In the genomic region with DNA sequence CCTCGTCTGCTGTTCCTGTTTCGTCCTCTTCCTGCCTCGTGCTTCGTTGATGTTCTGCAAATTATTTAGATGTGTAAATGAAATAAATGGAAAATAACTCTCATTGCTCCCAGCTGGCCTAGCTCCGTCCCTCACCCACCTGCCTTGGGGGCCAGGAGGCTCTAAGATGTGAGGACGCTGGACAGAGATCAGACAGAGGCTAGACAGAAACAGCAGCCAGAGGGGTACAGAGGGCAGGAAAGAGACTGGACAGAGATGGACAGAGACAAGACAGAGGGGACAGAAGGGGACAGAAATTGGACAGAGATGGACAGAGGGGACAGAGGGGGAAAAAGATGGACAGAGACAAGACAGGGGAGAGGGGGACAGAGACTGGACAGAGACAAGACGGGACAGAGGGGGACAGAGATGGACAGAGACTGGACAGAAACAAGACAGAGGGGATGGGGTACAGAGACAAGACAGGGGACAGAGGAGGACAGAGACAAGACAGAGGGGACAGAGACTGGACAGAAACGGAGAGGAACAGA, we compare ENCODE assay signal across 1 cellular context.
A peak's percentile ranks its signal among the peaks of the same experiment; 100 is the strongest.
TF ChIP-seq lines count a peak whose summit lies in the region.

No MANE protein-coding gene starts in this region.

TF ChIP-seq in HepG2, 621 proteins besides CTCF, POLR2A, EP300 and RAD21:
- TF ChIP-seq NONO (IDR thresholded peaks at IDR 0.05) (0 out of 2 replicates have a peak, but pooled peaks have one; percentile 66), NONO (CRISPR knock-in tag; conservative IDR thresholded peaks at IDR 0.05) (no peak), ZNF564 (CRISPR knock-in tag; IDR thresholded peaks at IDR 0.05) (0 out of 2 replicates have a peak, but pooled peaks have one; percentile 17), NFRKB (IDR thresholded peaks at IDR 0.05) (0 out of 2 replicates have a peak, but pooled peaks have one; percentile 7), RAD51 (IDR thresholded peaks at IDR 0.05; ENCODE audit: borderline replicate concordance) (0 out of 2 replicates have a peak, but pooled peaks have one; percentile 23), JUNB (CRISPR knock-in tag; IDR thresholded peaks at IDR 0.05; ENCODE audit: borderline replicate concordance) (0 out of 2 replicates have a peak, but pooled peaks have one; percentile 23), PHF20 (CRISPR knock-in tag; IDR thresholded peaks at IDR 0.05) (0 out of 2 replicates have a peak, but pooled peaks have one; percentile 36), NR2F2 (IDR thresholded peaks at IDR 0.05; ENCODE audit: borderline replicate concordance, low read depth) (no peak)
- TF ChIP-seq, protein P1, sequence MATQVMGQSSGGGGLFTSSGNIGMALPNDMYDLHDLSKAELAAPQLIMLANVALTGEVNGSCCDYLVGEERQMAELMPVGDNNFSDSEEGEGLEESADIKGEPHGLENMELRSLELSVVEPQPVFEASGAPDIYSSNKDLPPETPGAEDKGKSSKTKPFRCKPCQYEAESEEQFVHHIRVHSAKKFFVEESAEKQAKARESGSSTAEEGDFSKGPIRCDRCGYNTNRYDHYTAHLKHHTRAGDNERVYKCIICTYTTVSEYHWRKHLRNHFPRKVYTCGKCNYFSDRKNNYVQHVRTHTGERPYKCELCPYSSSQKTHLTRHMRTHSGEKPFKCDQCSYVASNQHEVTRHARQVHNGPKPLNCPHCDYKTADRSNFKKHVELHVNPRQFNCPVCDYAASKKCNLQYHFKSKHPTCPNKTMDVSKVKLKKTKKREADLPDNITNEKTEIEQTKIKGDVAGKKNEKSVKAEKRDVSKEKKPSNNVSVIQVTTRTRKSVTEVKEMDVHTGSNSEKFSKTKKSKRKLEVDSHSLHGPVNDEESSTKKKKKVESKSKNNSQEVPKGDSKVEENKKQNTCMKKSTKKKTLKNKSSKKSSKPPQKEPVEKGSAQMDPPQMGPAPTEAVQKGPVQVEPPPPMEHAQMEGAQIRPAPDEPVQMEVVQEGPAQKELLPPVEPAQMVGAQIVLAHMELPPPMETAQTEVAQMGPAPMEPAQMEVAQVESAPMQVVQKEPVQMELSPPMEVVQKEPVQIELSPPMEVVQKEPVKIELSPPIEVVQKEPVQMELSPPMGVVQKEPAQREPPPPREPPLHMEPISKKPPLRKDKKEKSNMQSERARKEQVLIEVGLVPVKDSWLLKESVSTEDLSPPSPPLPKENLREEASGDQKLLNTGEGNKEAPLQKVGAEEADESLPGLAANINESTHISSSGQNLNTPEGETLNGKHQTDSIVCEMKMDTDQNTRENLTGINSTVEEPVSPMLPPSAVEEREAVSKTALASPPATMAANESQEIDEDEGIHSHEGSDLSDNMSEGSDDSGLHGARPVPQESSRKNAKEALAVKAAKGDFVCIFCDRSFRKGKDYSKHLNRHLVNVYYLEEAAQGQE (IDR thresholded peaks at IDR 0.05; ENCODE audit: borderline replicate concordance in 1 of 2, low read depth in 1 of 2, low read length in 2 of 2), result peak in 1 of 2 experiments; percentile 76; a peak in 3 of 4 replicates
- TF ChIP-seq, protein P2, sequence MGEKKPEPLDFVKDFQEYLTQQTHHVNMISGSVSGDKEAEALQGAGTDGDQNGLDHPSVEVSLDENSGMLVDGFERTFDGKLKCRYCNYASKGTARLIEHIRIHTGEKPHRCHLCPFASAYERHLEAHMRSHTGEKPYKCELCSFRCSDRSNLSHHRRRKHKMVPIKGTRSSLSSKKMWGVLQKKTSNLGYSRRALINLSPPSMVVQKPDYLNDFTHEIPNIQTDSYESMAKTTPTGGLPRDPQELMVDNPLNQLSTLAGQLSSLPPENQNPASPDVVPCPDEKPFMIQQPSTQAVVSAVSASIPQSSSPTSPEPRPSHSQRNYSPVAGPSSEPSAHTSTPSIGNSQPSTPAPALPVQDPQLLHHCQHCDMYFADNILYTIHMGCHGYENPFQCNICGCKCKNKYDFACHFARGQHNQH (CRISPR knock-in tag; IDR thresholded peaks at IDR 0.05), result no peak
TF ChIP-seq in HepG2: peak in this region for 7.
